Comparison of ENCODE assay signal across 1 cellular context in genomic region chr14:22829661-22830328, GRCh38.
TF ChIP-seq lines count a peak whose summit lies in the region.

TSS of gene MRPL52 (plus strand) at chr14:22829887. CDS start at chr14:22829913, 26 bp downstream.

TF ChIP-seq in HEK293, 187 proteins besides CTCF, POLR2A, EP300 and RAD21 (continued from another document and continues in another):
- TF ChIP-seq, protein P1, sequence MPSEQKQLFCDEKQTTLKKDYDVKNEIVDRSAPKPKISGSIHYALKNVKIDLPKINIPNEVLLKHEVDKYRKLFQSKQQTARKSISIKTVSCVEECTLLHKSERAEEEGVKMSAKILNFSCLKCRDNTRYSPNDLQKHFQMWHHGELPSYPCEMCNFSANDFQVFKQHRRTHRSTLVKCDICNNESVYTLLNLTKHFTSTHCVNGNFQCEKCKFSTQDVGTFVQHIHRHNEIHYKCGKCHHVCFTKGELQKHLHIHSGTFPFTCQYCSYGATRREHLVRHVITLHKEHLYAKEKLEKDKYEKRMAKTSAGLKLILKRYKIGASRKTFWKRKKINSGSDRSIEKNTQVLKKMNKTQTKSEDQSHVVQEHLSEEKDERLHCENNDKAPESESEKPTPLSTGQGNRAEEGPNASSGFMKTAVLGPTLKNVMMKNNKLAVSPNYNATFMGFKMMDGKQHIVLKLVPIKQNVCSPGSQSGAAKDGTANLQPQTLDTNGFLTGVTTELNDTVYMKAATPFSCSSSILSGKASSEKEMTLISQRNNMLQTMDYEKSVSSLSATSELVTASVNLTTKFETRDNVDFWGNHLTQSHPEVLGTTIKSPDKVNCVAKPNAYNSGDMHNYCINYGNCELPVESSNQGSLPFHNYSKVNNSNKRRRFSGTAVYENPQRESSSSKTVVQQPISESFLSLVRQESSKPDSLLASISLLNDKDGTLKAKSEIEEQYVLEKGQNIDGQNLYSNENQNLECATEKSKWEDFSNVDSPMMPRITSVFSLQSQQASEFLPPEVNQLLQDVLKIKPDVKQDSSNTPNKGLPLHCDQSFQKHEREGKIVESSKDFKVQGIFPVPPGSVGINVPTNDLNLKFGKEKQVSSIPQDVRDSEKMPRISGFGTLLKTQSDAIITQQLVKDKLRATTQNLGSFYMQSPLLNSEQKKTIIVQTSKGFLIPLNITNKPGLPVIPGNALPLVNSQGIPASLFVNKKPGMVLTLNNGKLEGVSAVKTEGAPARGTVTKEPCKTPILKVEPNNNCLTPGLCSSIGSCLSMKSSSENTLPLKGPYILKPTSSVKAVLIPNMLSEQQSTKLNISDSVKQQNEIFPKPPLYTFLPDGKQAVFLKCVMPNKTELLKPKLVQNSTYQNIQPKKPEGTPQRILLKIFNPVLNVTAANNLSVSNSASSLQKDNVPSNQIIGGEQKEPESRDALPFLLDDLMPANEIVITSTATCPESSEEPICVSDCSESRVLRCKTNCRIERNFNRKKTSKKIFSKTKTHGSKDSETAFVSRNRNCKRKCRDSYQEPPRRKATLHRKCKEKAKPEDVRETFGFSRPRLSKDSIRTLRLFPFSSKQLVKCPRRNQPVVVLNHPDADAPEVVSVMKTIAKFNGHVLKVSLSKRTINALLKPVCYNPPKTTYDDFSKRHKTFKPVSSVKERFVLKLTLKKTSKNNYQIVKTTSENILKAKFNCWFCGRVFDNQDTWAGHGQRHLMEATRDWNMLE (tag by site-specific recombination; conservative IDR thresholded peaks at IDR 0.05; ENCODE audit: low read depth): peak; percentile 75
- TF ChIP-seq, protein P2, sequence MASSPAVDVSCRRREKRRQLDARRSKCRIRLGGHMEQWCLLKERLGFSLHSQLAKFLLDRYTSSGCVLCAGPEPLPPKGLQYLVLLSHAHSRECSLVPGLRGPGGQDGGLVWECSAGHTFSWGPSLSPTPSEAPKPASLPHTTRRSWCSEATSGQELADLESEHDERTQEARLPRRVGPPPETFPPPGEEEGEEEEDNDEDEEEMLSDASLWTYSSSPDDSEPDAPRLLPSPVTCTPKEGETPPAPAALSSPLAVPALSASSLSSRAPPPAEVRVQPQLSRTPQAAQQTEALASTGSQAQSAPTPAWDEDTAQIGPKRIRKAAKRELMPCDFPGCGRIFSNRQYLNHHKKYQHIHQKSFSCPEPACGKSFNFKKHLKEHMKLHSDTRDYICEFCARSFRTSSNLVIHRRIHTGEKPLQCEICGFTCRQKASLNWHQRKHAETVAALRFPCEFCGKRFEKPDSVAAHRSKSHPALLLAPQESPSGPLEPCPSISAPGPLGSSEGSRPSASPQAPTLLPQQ (tag by site-specific recombination; IDR thresholded peaks at IDR 0.05): 0 out of 2 replicates have a peak, but pooled peaks have one; percentile 36
- TF ChIP-seq ZNF202 (tag by site-specific recombination; IDR thresholded peaks at IDR 0.05; ENCODE audit: borderline replicate concordance) (no peak), ZNF26 (tag by site-specific recombination; IDR thresholded peaks at IDR 0.05) (no peak), ZNF335 (tag by site-specific recombination; conservative IDR thresholded peaks at IDR 0.05) (peak; percentile 94), ZNF416 (tag by site-specific recombination; IDR thresholded peaks at IDR 0.05) (no peak), ZNF549 (tag by site-specific recombination; IDR thresholded peaks at IDR 0.05) (no peak), KLF16 (tag by site-specific recombination; IDR thresholded peaks at IDR 0.05) (no peak), ZFP3 (tag by site-specific recombination; IDR thresholded peaks at IDR 0.05; ENCODE audit: low read depth) (no peak), ZSCAN4 (tag by site-specific recombination; IDR thresholded peaks at IDR 0.05) (no peak), ATF2 (tag by site-specific recombination; IDR thresholded peaks at IDR 0.05; ENCODE audit: low read depth) (no peak), ZFP69B (tag by site-specific recombination; IDR thresholded peaks at IDR 0.05) (no peak), ZNF513 (tag by site-specific recombination; IDR thresholded peaks at IDR 0.05) (no peak), ZNF426 (tag by site-specific recombination; IDR thresholded peaks at IDR 0.05) (no peak), KLF8 (tag by site-specific recombination; IDR thresholded peaks at IDR 0.05) (peak; percentile 24; the same call in 1 of the 2 replicates), ZNF571 (tag by site-specific recombination; IDR thresholded peaks at IDR 0.05) (no peak), ZNF580 (tag by site-specific recombination; IDR thresholded peaks at IDR 0.05) (no peak), ZNF19 (tag by site-specific recombination; IDR thresholded peaks at IDR 0.05; ENCODE audit: low read depth) (no peak), ZBTB20 (tag by site-specific recombination; IDR thresholded peaks at IDR 0.05) (peak; percentile 67), ZNF76 (tag by site-specific recombination; IDR thresholded peaks at IDR 0.05; ENCODE audit: borderline replicate concordance, low read depth) (peak; percentile 78; the same call in 1 of the 2 replicates), ZIC2 (tag by site-specific recombination; IDR thresholded peaks at IDR 0.05) (peak; percentile 69), KLF9 (tag by site-specific recombination; IDR thresholded peaks at IDR 0.05; ENCODE audit: low read depth) (peak; percentile 55), ELK4 (IDR thresholded peaks at IDR 0.05; ENCODE audit: borderline replicate concordance, low read depth, low read length) (peak; percentile 75), ZBTB8A (tag by site-specific recombination; IDR thresholded peaks at IDR 0.05) (no peak), ZBTB21 (tag by site-specific recombination; IDR thresholded peaks at IDR 0.05) (no peak), GFI1B (tag by site-specific recombination; IDR thresholded peaks at IDR 0.05) (no peak), YY2 (tag by site-specific recombination; IDR thresholded peaks at IDR 0.05) (peak; percentile 92), ZSCAN30 (tag by site-specific recombination; IDR thresholded peaks at IDR 0.05) (no peak), ZBTB10 (tag by site-specific recombination; IDR thresholded peaks at IDR 0.05) (no peak)
- TF ChIP-seq, protein P3, sequence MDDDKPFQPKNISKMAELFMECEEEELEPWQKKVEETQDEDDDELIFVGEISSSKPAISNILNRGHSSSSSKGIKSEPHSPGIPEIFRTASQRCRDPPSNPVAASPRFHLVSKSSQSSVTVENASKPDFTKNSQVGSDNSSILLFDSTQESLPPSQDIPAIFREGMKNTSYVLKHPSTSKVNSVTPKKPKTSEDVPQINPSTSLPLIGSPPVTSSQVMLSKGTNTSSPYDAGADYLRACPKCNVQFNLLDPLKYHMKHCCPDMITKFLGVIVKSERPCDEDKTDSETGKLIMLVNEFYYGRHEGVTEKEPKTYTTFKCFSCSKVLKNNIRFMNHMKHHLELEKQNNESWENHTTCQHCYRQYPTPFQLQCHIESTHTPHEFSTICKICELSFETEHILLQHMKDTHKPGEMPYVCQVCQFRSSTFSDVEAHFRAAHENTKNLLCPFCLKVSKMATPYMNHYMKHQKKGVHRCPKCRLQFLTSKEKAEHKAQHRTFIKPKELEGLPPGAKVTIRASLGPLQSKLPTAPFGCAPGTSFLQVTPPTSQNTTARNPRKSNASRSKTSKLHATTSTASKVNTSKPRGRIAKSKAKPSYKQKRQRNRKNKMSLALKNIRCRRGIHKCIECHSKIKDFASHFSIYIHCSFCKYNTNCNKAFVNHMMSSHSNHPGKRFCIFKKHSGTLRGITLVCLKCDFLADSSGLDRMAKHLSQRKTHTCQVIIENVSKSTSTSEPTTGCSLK (tag by site-specific recombination; IDR thresholded peaks at IDR 0.05): no peak
- TF ChIP-seq, protein P4, sequence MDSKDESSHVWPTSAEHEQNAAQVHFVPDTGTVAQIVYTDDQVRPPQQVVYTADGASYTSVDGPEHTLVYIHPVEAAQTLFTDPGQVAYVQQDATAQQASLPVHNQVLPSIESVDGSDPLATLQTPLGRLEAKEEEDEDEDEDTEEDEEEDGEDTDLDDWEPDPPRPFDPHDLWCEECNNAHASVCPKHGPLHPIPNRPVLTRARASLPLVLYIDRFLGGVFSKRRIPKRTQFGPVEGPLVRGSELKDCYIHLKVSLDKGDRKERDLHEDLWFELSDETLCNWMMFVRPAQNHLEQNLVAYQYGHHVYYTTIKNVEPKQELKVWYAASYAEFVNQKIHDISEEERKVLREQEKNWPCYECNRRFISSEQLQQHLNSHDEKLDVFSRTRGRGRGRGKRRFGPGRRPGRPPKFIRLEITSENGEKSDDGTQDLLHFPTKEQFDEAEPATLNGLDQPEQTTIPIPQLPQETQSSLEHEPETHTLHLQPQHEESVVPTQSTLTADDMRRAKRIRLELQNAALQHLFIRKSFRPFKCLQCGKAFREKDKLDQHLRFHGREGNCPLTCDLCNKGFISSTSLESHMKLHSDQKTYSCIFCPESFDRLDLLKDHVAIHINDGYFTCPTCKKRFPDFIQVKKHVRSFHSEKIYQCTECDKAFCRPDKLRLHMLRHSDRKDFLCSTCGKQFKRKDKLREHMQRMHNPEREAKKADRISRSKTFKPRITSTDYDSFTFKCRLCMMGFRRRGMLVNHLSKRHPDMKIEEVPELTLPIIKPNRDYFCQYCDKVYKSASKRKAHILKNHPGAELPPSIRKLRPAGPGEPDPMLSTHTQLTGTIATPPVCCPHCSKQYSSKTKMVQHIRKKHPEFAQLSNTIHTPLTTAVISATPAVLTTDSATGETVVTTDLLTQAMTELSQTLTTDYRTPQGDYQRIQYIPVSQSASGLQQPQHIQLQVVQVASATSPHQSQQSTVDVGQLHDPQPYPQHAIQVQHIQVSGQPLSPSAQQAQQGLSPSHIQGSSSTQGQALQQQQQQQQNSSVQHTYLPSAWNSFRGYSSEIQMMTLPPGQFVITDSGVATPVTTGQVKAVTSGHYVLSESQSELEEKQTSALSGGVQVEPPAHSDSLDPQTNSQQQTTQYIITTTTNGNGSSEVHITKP (tag by site-specific recombination; IDR thresholded peaks at IDR 0.05): no peak
